ENCODE assay signal across 8 cellular contexts in genomic region chr16:81008151-81008789, GRCh38. TPM values are rescaled to one million over a fixed set of nuclear protein-coding genes. Genes with fewer than 3 reads are reported as not detected.
A peak's percentile ranks its signal among the peaks of the same experiment; 100 is the strongest.
DNase-seq lines count a peak whose midpoint lies in the region; ATAC-seq and TF ChIP-seq lines count a peak whose summit lies in the region.

No MANE protein-coding gene starts in this region.

- peaks cover 51% of the 10 kb centered on the region for H3K36me3 Mint-ChIP-seq in activated CD8-positive, alpha-beta T cell treated with anti-CD3 and anti-CD28 coated beads for 36 hours (ENCODE audit: low read depth)

- H3K79me2 ChIP-seq in smooth muscle cell (ENCODE audit: low read depth) = peaks cover 33% of the 10 kb centered on the region

- no peaks in the 10 kb centered on the region for H3K27me3 ChIP-seq in smooth muscle cell (ENCODE audit: low read depth)

- H3K27ac ChIP-seq in HEK293 (ENCODE audit: extremely low read depth, low read depth, low read length) (no peak overlapping the region), smooth muscle cell (ENCODE audit: low read depth) (peak overlapping the region; percentile 99)

- H3K36me3 ChIP-seq in HEK293 (ENCODE audit: control insufficient read depth in 2 of 2, insufficient read depth in 1 of 2, low read length in 2 of 2) (peaks cover 14 to 36% of the 10 kb centered on the region in 2 experiments), smooth muscle cell (ENCODE audit: low read depth) (no peaks in the 10 kb centered on the region)

- peak overlapping the region; percentile 100 for H3K27ac Mint-ChIP-seq in activated CD8-positive, alpha-beta T cell treated with anti-CD3 and anti-CD28 coated beads for 36 hours

- TF ChIP-seq CTCF in HEK293 (tag by site-specific recombination; IDR thresholded peaks at IDR 0.05) (no peak), smooth muscle cell (IDR thresholded peaks at IDR 0.05; ENCODE audit: borderline replicate concordance, insufficient read depth, poor library complexity, severe bottlenecking) (no peak)
- TF ChIP-seq CTCF in activated CD8-positive, alpha-beta T cell treated with anti-CD3 and anti-CD28 coated beads for 36 hours (IDR thresholded peaks at IDR 0.05) = no peak

- 74% methylated on average over 28 of the region's 28 CpGs for WGBS in smooth muscle cell (ENCODE audit: low lambda C conversion rate)

- peak overlapping the region; percentile 86 for H3K4me3 Mint-ChIP-seq in activated CD8-positive, alpha-beta T cell treated with anti-CD3 and anti-CD28 coated beads for 36 hours

- no peak for DNase-seq in activated CD8-positive, alpha-beta T cell treated with anti-CD3 and anti-CD28 coated beads for 36 hours
- DNase-seq in smooth muscle cell (lab: John Stamatoyannopoulos, UW; ENCODE audit: unreplicated experiment) = no peak
- no peak for DNase-seq in SIG-M5 (lab: John Stamatoyannopoulos, UW)
- no peak for DNase-seq in SKM-1 (lab: John Stamatoyannopoulos, UW; ENCODE audit: unreplicated experiment)
- DNase-seq in NCI-H1092 treated with DMSO at 0.1 percent for 48 hours (lab: John Stamatoyannopoulos, UW) = no peak

- H3K9ac ChIP-seq in smooth muscle cell (ENCODE audit: low read depth) = peak overlapping the region; percentile 66

- peak overlapping the region; percentile 85 for H3K4me2 ChIP-seq in smooth muscle cell

- H3F3A ChIP-seq in smooth muscle cell (ENCODE audit: low read depth) = no peaks in the 10 kb centered on the region

- peaks cover 31% of the 10 kb centered on the region for H3K4me1 Mint-ChIP-seq in activated CD8-positive, alpha-beta T cell treated with anti-CD3 and anti-CD28 coated beads for 36 hours (ENCODE audit: low read depth)

- ATAC-seq in activated CD8-positive, alpha-beta T cell treated with anti-CD3 and anti-CD28 coated beads for 36 hours = no peak
- ATAC-seq in GM18873 (IDR thresholded peaks at IDR 0.05; ENCODE audit: low FRiP score, unreplicated experiment) = no peak

- peaks cover 20% of the 10 kb centered on the region for H4K20me1 ChIP-seq in smooth muscle cell (ENCODE audit: low read depth)

- intact Hi-C loops in activated CD8-positive, alpha-beta T cell treated with anti-CD3 and anti-CD28 coated beads for 36 hours (cut with micrococcal nuclease) = loop anchor here (5.0 kb wide), 1 partner anchor 69 kb away; the partner anchor contains the start of gene C16orf46

- H3K9me3 Mint-ChIP-seq in activated CD8-positive, alpha-beta T cell treated with anti-CD3 and anti-CD28 coated beads for 36 hours = no peaks in the 10 kb centered on the region

- CTCF ChIA-PET in HEK293 (lab: Yijun Ruan, JAX) = interaction anchor here (2.7 kb wide), 1 partner anchor 27 kb away, joined by 6 read pairs; the partner anchor contains the start of gene ATMIN
- CTCF ChIA-PET in activated CD8-positive, alpha-beta T cell treated with anti-CD3 and anti-CD28 coated beads for 36 hours (lab: Charles Lee) = interaction anchor here (1.4 to 1.8 kb wide), 4 partner anchors 11 to 69 kb away, joined by 3 to 10 read pairs (median 6); partner anchors contain the start of genes ATMIN and C16orf46

- H3K9me3 ChIP-seq in HEK293 (ENCODE audit: control insufficient read depth, insufficient read depth, low read depth, low read length) (no peaks in the 10 kb centered on the region), smooth muscle cell (replicated peaks; ENCODE audit: low read depth) (no peaks in the 10 kb centered on the region)

- H3K4me3 ChIP-seq in HEK293 (ENCODE audit: low read depth, low read length) (peak overlapping the region; percentile 70), iPS-11a (ENCODE audit: low read depth, low read length) (peak overlapping the region; percentile 95), smooth muscle cell (peak overlapping the region; percentile 88)

- H3K4me1 ChIP-seq in HEK293 (ENCODE audit: control insufficient read depth, insufficient read depth, low read length) (0 out of 2 replicates have a peak, but pooled peaks cover 3% of the 10 kb centered on the region), smooth muscle cell (ENCODE audit: low read depth) (peaks cover 14% of the 10 kb centered on the region)

- no peaks in the 10 kb centered on the region for H3K27me3 Mint-ChIP-seq in activated CD8-positive, alpha-beta T cell treated with anti-CD3 and anti-CD28 coated beads for 36 hours

- peak overlapping the region; percentile 60 for H2AFZ ChIP-seq in smooth muscle cell (ENCODE audit: low read depth)

- POLR2A ChIA-PET in HEK293 (lab: Yijun Ruan, JAX) = no interaction called here
- POLR2A ChIA-PET in activated CD8-positive, alpha-beta T cell treated with anti-CD3 and anti-CD28 coated beads for 36 hours (lab: Charles Lee) = interaction anchor here (0.6 to 3.2 kb wide), 4 partner anchors 10 to 76 kb away, joined by 3 to 20 read pairs (median 6); no protein-coding TSS in a partner anchor

TF ChIP-seq in HEK293, 187 proteins besides CTCF, POLR2A, EP300 and RAD21:
- TF ChIP-seq ZEB2 (tag by site-specific recombination; IDR thresholded peaks at IDR 0.05) (no peak), ZNF518A (tag by site-specific recombination; conservative IDR thresholded peaks at IDR 0.05; ENCODE audit: low read depth) (no peak), ZNF670 (tag by site-specific recombination; IDR thresholded peaks at IDR 0.05; ENCODE audit: low read depth) (no peak), ZNF521 (tag by site-specific recombination; IDR thresholded peaks at IDR 0.05) (no peak), ZNF658 (tag by site-specific recombination; IDR thresholded peaks at IDR 0.05) (no peak), ZNF544 (tag by site-specific recombination; IDR thresholded peaks at IDR 0.05) (no peak), ZNF302 (tag by site-specific recombination; IDR thresholded peaks at IDR 0.05; ENCODE audit: low read depth) (no peak), ZNF37A (tag by site-specific recombination; IDR thresholded peaks at IDR 0.05) (no peak)
TF ChIP-seq in HEK293: peak in this region for 0.

RNA-seq across cellular contexts. Expression of gene CENPN, which starts 1.3 kb away (rescaled TPM):
- total RNA-seq in activated CD8-positive, alpha-beta T cell treated with anti-CD3 and anti-CD28 coated beads for 36 hours = 10 to 100 TPM; 51.7 to 54.8 TPM
- 18.8 and 24.4 TPM in 2 replicates for total RNA-seq in smooth muscle cell
- polyA plus RNA-seq in smooth muscle cell = 14.2 and 25.1 TPM in 2 replicates

RNA-seq across cellular contexts. Expression of gene CMC2, which starts 1.6 kb away (rescaled TPM):
- 100 to 1,000 TPM; 105 to 106 TPM for total RNA-seq in activated CD8-positive, alpha-beta T cell treated with anti-CD3 and anti-CD28 coated beads for 36 hours
- total RNA-seq in smooth muscle cell = 53.2 and 56.6 TPM in 2 replicates
- 95.5 and 110 TPM in 2 replicates for polyA plus RNA-seq in smooth muscle cell

RNA-seq across cellular contexts. Expression of gene ATMIN, which starts 27.4 kb away (rescaled TPM):
- total RNA-seq in activated CD8-positive, alpha-beta T cell treated with anti-CD3 and anti-CD28 coated beads for 36 hours = 10 to 100 TPM; 17.9 to 19.7 TPM
- 35.4 and 38.3 TPM in 2 replicates for total RNA-seq in smooth muscle cell
- polyA plus RNA-seq in smooth muscle cell = 28.7 and 29.5 TPM in 2 replicates
